In genomic region chr3:50227390-50228183, GRCh38 we compare ENCODE assay signal across 7 cellular contexts. TPM values are rescaled to one million over a fixed set of nuclear protein-coding genes. Genes with fewer than 3 reads are reported as not detected.
DNase-seq lines count a peak whose midpoint lies in the region; ATAC-seq, FAIRE-seq and TF ChIP-seq lines count a peak whose summit lies in the region.

No MANE protein-coding gene starts in this region.

- no peaks in the 10 kb centered on the region for H3K36me3 Mint-ChIP-seq in T-helper 2 cell treated with Interferon-gamma antibody and Interleukin-4, amounts not matched to agents 5 μg/mL and 100 μg/mL, for 36 hours (ENCODE audit: low read depth)
- H3K36me3 Mint-ChIP-seq in astrocyte (ENCODE audit: low read depth, unreplicated experiment): no peaks in the 10 kb centered on the region

- intact Hi-C loops in sciatic nerve (cut with DNase I): loop anchor here (2.0 kb wide), 1 partner anchor 47 kb away; no protein-coding TSS in a partner anchor

- ATAC-seq in GM18505 (IDR thresholded peaks at IDR 0.05; ENCODE audit: unreplicated experiment) (peak; percentile 85), HG02970 (IDR thresholded peaks at IDR 0.05; ENCODE audit: low FRiP score, unreplicated experiment) (peak; percentile 67), sciatic nerve (peak; percentile 87)

- TF ChIP-seq CTCF in astrocyte (IDR thresholded peaks at IDR 0.05; ENCODE audit: insufficient read depth, low read depth, low read length): peak; percentile 19

- no peaks in the 10 kb centered on the region for H3K36me3 ChIP-seq in astrocyte (ENCODE audit: insufficient read depth, low read length)

- H3K27ac ChIP-seq in astrocyte (ENCODE audit: low read depth, low read length): peak overlapping the region; percentile 11

- H3K4me3 ChIP-seq in astrocyte (ENCODE audit: insufficient read depth, low read depth, low read length): peak overlapping the region; percentile 79

- H3K79me2 ChIP-seq in astrocyte (ENCODE audit: insufficient read depth, low read length): no peaks in the 10 kb centered on the region

- peak overlapping the region; percentile 98 for H2AFZ ChIP-seq in astrocyte (ENCODE audit: low read depth, low read length)

- H3K9me3 ChIP-seq in astrocyte (ENCODE audit: insufficient read depth, low read depth, low read length): no peaks in the 10 kb centered on the region

- peak; percentile 67 for TF ChIP-seq POLR2A in GM18505 (IDR thresholded peaks at IDR 0.05; ENCODE audit: borderline replicate concordance, extremely low read depth, insufficient read depth, insufficient read length)

- H3K27me3 ChIP-seq in astrocyte (ENCODE audit: insufficient read depth, low read length): peaks cover 4% of the 10 kb centered on the region

- peaks cover 13% of the 10 kb centered on the region for H3K27me3 Mint-ChIP-seq in T-helper 2 cell treated with Interferon-gamma antibody and Interleukin-4, amounts not matched to agents 5 μg/mL and 100 μg/mL, for 36 hours (ENCODE audit: low read depth)
- H3K27me3 Mint-ChIP-seq in astrocyte (ENCODE audit: low read depth, unreplicated experiment): peaks cover 20% of the 10 kb centered on the region

- H4K20me1 ChIP-seq in astrocyte (ENCODE audit: insufficient read depth, low read length): no peaks in the 10 kb centered on the region

- no peaks in the 10 kb centered on the region for H3K9me3 Mint-ChIP-seq in T-helper 2 cell treated with Interferon-gamma antibody and Interleukin-4, amounts not matched to agents 5 μg/mL and 100 μg/mL, for 36 hours
- peaks cover 2% of the 10 kb centered on the region for H3K9me3 Mint-ChIP-seq in astrocyte (ENCODE audit: unreplicated experiment)

- H3K27ac Mint-ChIP-seq in T-helper 2 cell treated with Interferon-gamma antibody and Interleukin-4, amounts not matched to agents 5 μg/mL and 100 μg/mL, for 36 hours: peak overlapping the region; percentile 93
- peak overlapping the region; percentile 8 for H3K27ac Mint-ChIP-seq in astrocyte (ENCODE audit: unreplicated experiment)

- peak overlapping the region; percentile 96 for H3K4me3 Mint-ChIP-seq in T-helper 2 cell treated with Interferon-gamma antibody and Interleukin-4, amounts not matched to agents 5 μg/mL and 100 μg/mL, for 36 hours
- peak overlapping the region; percentile 89 for H3K4me3 Mint-ChIP-seq in astrocyte (ENCODE audit: unreplicated experiment)

- H3K9ac ChIP-seq in astrocyte (ENCODE audit: low read length): peak overlapping the region; percentile 79

- peaks cover 4% of the 10 kb centered on the region for H3K4me1 ChIP-seq in astrocyte (ENCODE audit: insufficient read depth, low read length)

- DNase-seq in NCI-H1930 (lab: John Stamatoyannopoulos, UW) (peak; percentile 77 to 89), astrocyte (ENCODE audit: low read depth) (peak; percentile 71), hypothalamus (lab: John Stamatoyannopoulos, UW) (peak in 50 of 51 donors; percentile 46 to 93 (median 82)), sciatic nerve (ENCODE audit: low spot score) (peak; percentile 94)
- DNase-seq in T-helper 2 cell treated with Interferon-gamma antibody and Interleukin-4, amounts not matched to agents 5 μg/mL and 100 μg/mL, for 36 hours (ENCODE audit: low spot score): peak; percentile 93

- FAIRE-seq in astrocyte (lab: Jason Lieb, UNC): no peak

- H3K4me1 Mint-ChIP-seq in T-helper 2 cell treated with Interferon-gamma antibody and Interleukin-4, amounts not matched to agents 5 μg/mL and 100 μg/mL, for 36 hours (ENCODE audit: low read depth): peaks cover 26% of the 10 kb centered on the region
- H3K4me1 Mint-ChIP-seq in astrocyte (ENCODE audit: low read depth, unreplicated experiment): peaks cover 7% of the 10 kb centered on the region

- peak overlapping the region; percentile 98 for H3K4me2 ChIP-seq in astrocyte (ENCODE audit: low read length)

RNA-seq across cellular contexts. Expression of gene GNAI2, which starts 8.4 kb away (rescaled TPM):
- total RNA-seq in astrocyte (380 and 381 TPM in 2 replicates), sciatic nerve (313 TPM)

RNA-seq across cellular contexts. Expression of gene SLC38A3, which starts 22.5 kb away (rescaled TPM):
- total RNA-seq in astrocyte (0.68 and 1.9 TPM in 2 replicates), sciatic nerve (2.5 TPM)

RNA-seq across cellular contexts. Expression of gene GNAT1, which starts 36.2 kb away (rescaled TPM):
- total RNA-seq in astrocyte: not detected in 2 replicates
- not detected for total RNA-seq in sciatic nerve

RNA-seq across cellular contexts. Expression of gene SEMA3B, which starts 41.4 kb away (rescaled TPM):
- total RNA-seq in astrocyte (4.9 and 5.9 TPM in 2 replicates), sciatic nerve (390 TPM)

RNA-seq across cellular contexts. Expression of gene LSMEM2, which starts 51.3 kb away (rescaled TPM):
- total RNA-seq in astrocyte: 0.30 TPM in 1 of 2 replicates, not detected in the other
- 2.0 TPM for total RNA-seq in sciatic nerve

Comparison
In these comparisons a context has a peak if more than half of its experiments do, and no peak if none do; other contexts are left out.
1. Peak in every context shown above with its lines: DNase-seq, ATAC-seq, H3K4me3 ChIP-seq and H3K27ac ChIP-seq.